Comparison of ENCODE assay signal across 9 cellular contexts in genomic region chr3:119627461-119627860, GRCh38. TPM values are rescaled to one million over a fixed set of nuclear protein-coding genes. Genes with fewer than 3 reads are reported as not detected.
DNase-seq lines count a peak whose midpoint lies in the region; ATAC-seq and TF ChIP-seq lines count a peak whose summit lies in the region.
"Had no signal": no experiment of that assay in that cellular context is flagged by ENCODE, and none has a peak within 500 bp of the region (broad histone marks: within the 10 kb centered on the region; RNA-seq: fewer than 3 reads in every experiment).

No MANE protein-coding gene starts in this region.

- H3K4me1 Mint-ChIP-seq in stimulated activated effector memory CD8-positive, alpha-beta T cell treated with anti-CD3 and anti-CD28 coated beads, Interleukin-12 subunit alpha, Interleukin-12 subunit beta, amount 100 ng/mL, for 72 hours = peaks cover 51% of the 10 kb centered on the region

- peak overlapping the region; percentile 46 for H3K4me3 Mint-ChIP-seq in stimulated activated effector memory CD8-positive, alpha-beta T cell treated with anti-CD3 and anti-CD28 coated beads, Interleukin-12 subunit alpha, Interleukin-12 subunit beta, amount 100 ng/mL, for 72 hours

- 62% methylated on average over 8 of the region's 8 CpGs for WGBS in esophagus muscularis mucosa

- peak overlapping the region; percentile 3 to 41 (median 14) for H3K27ac ChIP-seq in esophagus muscularis mucosa (replicated peaks in 1 of 4)

- no peak for TF ChIP-seq EP300 in esophagus muscularis mucosa (IDR thresholded peaks at IDR 0.05)

- peaks cover 11 to 42% (median 22%) of the 10 kb centered on the region in 4 donors for H3K4me1 ChIP-seq in esophagus muscularis mucosa

- DNase-seq in MV-4-11 (lab: John Stamatoyannopoulos, UW) = peak; percentile 41
- no peak for DNase-seq in esophagus muscularis mucosa (ENCODE audit: extremely low spot score)
- no peak for DNase-seq in stimulated activated effector memory CD8-positive, alpha-beta T cell treated with anti-CD3 and anti-CD28 coated beads, Interleukin-12 subunit alpha, Interleukin-12 subunit beta, amount 100 ng/mL, for 72 hours (ENCODE audit: low spot score in 2 of 2)
- no peak for DNase-seq in NCI-H2107 treated with DMSO at 0.1 percent for 48 hours (lab: John Stamatoyannopoulos, UW; ENCODE audit: unreplicated experiment)
- no peak for DNase-seq in activated T-cell treated with anti-CD3 and anti-CD28 coated beads, Interleukin-2, amount 50 U/mL, for 48 hours
- DNase-seq in NCI-H345 treated with DMSO at 0.1 percent for 48 hours (lab: John Stamatoyannopoulos, UW; ENCODE audit: unreplicated experiment) = no peak

- no peaks in the 10 kb centered on the region for H3K9me3 ChIP-seq in esophagus muscularis mucosa

- no peak for TF ChIP-seq CTCF in esophagus muscularis mucosa (IDR thresholded peaks at IDR 0.05)

- TF ChIP-seq POLR2A in esophagus muscularis mucosa (IDR thresholded peaks at IDR 0.05; ENCODE audit: low read depth) = no peak

- H3K36me3 Mint-ChIP-seq in stimulated activated effector memory CD8-positive, alpha-beta T cell treated with anti-CD3 and anti-CD28 coated beads, Interleukin-12 subunit alpha, Interleukin-12 subunit beta, amount 100 ng/mL, for 72 hours = no peaks in the 10 kb centered on the region

- no peaks in the 10 kb centered on the region for H3K36me3 ChIP-seq in esophagus muscularis mucosa

- H3K9me3 Mint-ChIP-seq in stimulated activated effector memory CD8-positive, alpha-beta T cell treated with anti-CD3 and anti-CD28 coated beads, Interleukin-12 subunit alpha, Interleukin-12 subunit beta, amount 100 ng/mL, for 72 hours = no peaks in the 10 kb centered on the region

- ATAC-seq in GM19463 (IDR thresholded peaks at IDR 0.05; ENCODE audit: unreplicated experiment) = peak; percentile 30
- peak; percentile 43 for ATAC-seq in stimulated activated effector memory CD8-positive, alpha-beta T cell treated with anti-CD3 and anti-CD28 coated beads, Interleukin-12 subunit alpha, Interleukin-12 subunit beta, amount 100 ng/mL, for 72 hours
- ATAC-seq in GM21381 (IDR thresholded peaks at IDR 0.05; ENCODE audit: unreplicated experiment) = no peak
- ATAC-seq: HCT116 had no signal

- no peak overlapping the region for H3K4me3 ChIP-seq in esophagus muscularis mucosa

- H3K27me3 ChIP-seq in esophagus muscularis mucosa = no peaks in the 10 kb centered on the region

- intact Hi-C loops in esophagus muscularis mucosa (cut with DNase I) = no loop called here

- H3K27ac Mint-ChIP-seq in stimulated activated effector memory CD8-positive, alpha-beta T cell treated with anti-CD3 and anti-CD28 coated beads, Interleukin-12 subunit alpha, Interleukin-12 subunit beta, amount 100 ng/mL, for 72 hours = peak overlapping the region; percentile 67

RNA-seq across cellular contexts. Expression of gene PLA1A, which starts 29.8 kb away (rescaled TPM):
- 1 to 10 TPM; 1.5 to 2.9 (median 2.0) TPM for total RNA-seq in esophagus muscularis mucosa

RNA-seq across cellular contexts. Expression of gene POPDC2, which starts 32.9 kb away (rescaled TPM):
- total RNA-seq in esophagus muscularis mucosa = 10 to 100 TPM; 67.9 to 92.6 (median 79.3) TPM

RNA-seq across cellular contexts. Expression of gene ADPRH, which starts 48.2 kb away (rescaled TPM):
- 10 to 100 TPM; 10.4 to 17.8 (median 14.1) TPM for total RNA-seq in esophagus muscularis mucosa

RNA-seq across cellular contexts. Expression of gene COX17, which starts 49.7 kb away (rescaled TPM):
- 10 to 100 TPM; 36.3 to 76.4 (median 61.6) TPM for total RNA-seq in esophagus muscularis mucosa
